In the genomic region with DNA sequence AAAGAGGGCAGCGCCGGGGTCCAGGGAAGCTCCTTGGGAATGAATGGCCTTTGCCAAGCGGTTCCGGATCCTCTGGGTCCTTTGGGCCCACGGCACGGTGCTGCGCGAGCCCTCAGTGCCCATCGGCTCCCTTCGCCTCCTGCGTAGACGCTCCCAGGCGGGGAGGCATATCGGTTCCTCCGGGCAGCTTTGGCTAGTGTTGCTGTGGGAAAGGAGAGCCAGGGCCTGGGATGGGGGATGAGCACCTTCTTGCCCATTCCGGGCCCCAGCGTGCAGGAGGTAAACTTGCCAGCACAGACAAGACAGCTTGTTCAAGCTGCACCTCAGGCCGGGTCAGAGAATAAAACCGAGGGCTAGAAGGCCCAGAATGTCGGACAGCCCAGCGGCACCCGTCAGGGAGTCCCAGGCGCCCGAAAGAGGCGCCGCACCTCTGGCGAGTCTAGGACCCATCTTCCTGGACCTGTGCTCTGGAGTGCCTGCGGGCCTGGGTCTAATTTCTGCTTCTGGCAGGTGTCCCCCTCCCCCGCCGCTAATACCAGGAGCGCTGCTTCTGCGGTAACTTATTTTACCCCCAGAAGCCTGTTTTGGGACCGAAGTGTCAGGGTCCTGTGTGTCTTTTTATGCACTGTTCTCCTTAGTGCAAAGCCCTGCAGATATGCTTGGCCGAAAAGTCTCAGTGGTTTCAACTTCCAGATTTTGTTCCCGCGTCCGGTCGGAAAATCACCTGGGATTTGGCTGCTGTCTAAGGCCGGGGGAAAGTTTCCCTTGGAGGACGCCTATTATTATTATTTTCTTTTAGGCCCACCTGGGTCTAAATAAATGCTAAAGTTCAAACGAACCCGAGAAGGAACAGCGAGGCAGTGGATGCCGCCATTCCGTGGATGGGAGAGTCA, we compare ENCODE assay signal across 14 cellular contexts. TPM values are rescaled to one million over a fixed set of nuclear protein-coding genes. Genes with fewer than 3 reads are reported as not detected.
DNase-seq lines count a peak whose midpoint lies in the region.
"Had no signal": no experiment of that assay in that cellular context is flagged by ENCODE, and none has a peak within 500 bp of the region (broad histone marks: within the 10 kb centered on the region; RNA-seq: fewer than 3 reads in every experiment).

No MANE protein-coding gene starts in this region.

- no peak overlapping the region for H3K27ac ChIP-seq in iPS-18a (ENCODE audit: low read length)
- H3K27ac ChIP-seq: heart left ventricle, upper lobe of right lung had no signal

- H3K4me1 ChIP-seq in NT2/D1 (ENCODE audit: insufficient read depth, insufficient read length) (peaks cover 11% of the 10 kb centered on the region), iPS-18a (ENCODE audit: control insufficient read depth, low read depth, low read length) (peaks cover 30% of the 10 kb centered on the region)

- H3K36me3 ChIP-seq in NT2/D1 (ENCODE audit: insufficient read depth, insufficient read length, low read length), result peaks cover 14% of the 10 kb centered on the region
- no peaks in the 10 kb centered on the region for H3K36me3 ChIP-seq in iPS-18a (ENCODE audit: control insufficient read depth, low read depth, low read length)
- H3K36me3 ChIP-seq: heart left ventricle, upper lobe of right lung had no signal

- H3K9me3 ChIP-seq in NT2/D1 (ENCODE audit: insufficient read depth, low read length) (no peaks in the 10 kb centered on the region), iPS-18a (ENCODE audit: control insufficient read depth, low read depth, low read length) (no peaks in the 10 kb centered on the region)
- H3K9me3 ChIP-seq: heart left ventricle, upper lobe of right lung had no signal

- DNase-seq in activated T-cell treated with anti-CD3 and anti-CD28 coated beads, Interleukin-2, amount 50 U/mL, for 48 hours, result peak; percentile 24 to 26
- no peak for DNase-seq in activated T-cell treated with anti-CD3 and anti-CD28 coated beads for 4 hours
- DNase-seq in NT2/D1 (ENCODE audit: low read depth, low spot score), result no peak
- DNase-seq in retina, result peak; percentile 46
- no peak for DNase-seq in NCI-H345 (lab: John Stamatoyannopoulos, UW)
- no peak for DNase-seq in NCI-H526 treated with DMSO at 0.1 percent for 48 hours (lab: John Stamatoyannopoulos, UW)
- no peak for DNase-seq in cardiac septum (ENCODE audit: low spot score)
- DNase-seq: NCI-H1105 treated with DMSO at 0.1 percent for 48 hours, upper lobe of right lung had no signal

- H3K4me3 ChIP-seq in NT2/D1 (ENCODE audit: insufficient read length, low read depth), result peak overlapping the region; percentile 86
- peak overlapping the region; percentile 68 for H3K4me3 ChIP-seq in iPS-18a (ENCODE audit: low read length)

- H3K27me3 ChIP-seq in NT2/D1 (ENCODE audit: insufficient read depth, insufficient read length) (peaks cover 31% of the 10 kb centered on the region), iPS-18a (ENCODE audit: control insufficient read depth, insufficient read depth, low read length) (peaks cover 81% of the 10 kb centered on the region)

- intact Hi-C loops in cardiac septum (cut with DNase I), result no loop called here

- H3K9ac ChIP-seq in NT2/D1 (ENCODE audit: insufficient read length, low read depth), result peak overlapping the region; percentile 86
- no peak overlapping the region for H3K9ac ChIP-seq in iPS-18a (ENCODE audit: low read length)

RNA-seq across cellular contexts. Expression of gene TFAP2C, which starts 1.7 kb away (rescaled TPM):
- total RNA-seq in cardiac septum, result 0.22 TPM
- total RNA-seq: dermis microvascular lymphatic vessel endothelial cell, mononuclear cell, skeletal muscle tissue had no signal

Comparison
In these comparisons a context has a peak if more than half of its experiments do, and no peak if none do; other contexts are left out.
1. DNase-seq: peak in activated T-cell treated with anti-CD3 and anti-CD28 coated beads, Interleukin-2, amount 50 U/mL, for 48 hours (2 of 2) and retina (single experiment); none in activated T-cell treated with anti-CD3 and anti-CD28 coated beads for 4 hours (single experiment), NT2/D1 (single experiment), NCI-H345 (single experiment), NCI-H526 treated with DMSO at 0.1 percent for 48 hours (single experiment) and cardiac septum (single experiment).